Comparison of ENCODE assay signal across 17 cellular contexts in genomic region chr9:84990850-84991505, GRCh38.
"Had no signal": no experiment of that assay in that cellular context is flagged by ENCODE, and none has a peak within 500 bp of the region (broad histone marks: within the 10 kb centered on the region; RNA-seq: fewer than 3 reads in every experiment).

No MANE protein-coding gene starts in this region.

- H3K27ac ChIP-seq: left ventricle myocardium inferior, prostate gland, testis, upper lobe of right lung, VCaP had no signal

- H3K27ac Mint-ChIP-seq: activated naive CD4-positive, alpha-beta T cell treated with anti-CD3 and anti-CD28 coated beads for 36 hours; activated T-helper 2 cell treated with anti-CD3 and anti-CD28 coated beads, Interferon-gamma antibody, Interleukin-2, Interleukin-4, amounts not matched to agents 10 μg/mL and 5 μg/mL and 100 μg/mL, durations not matched to agents 14 hours and 24 hours and 36 hours; dendritic cell treated with granulocyte-macrophage colony-stimulating factor and Interleukin-4, amounts not matched to agents 40 ng/mL and 50 ng/mL, for 4 days had no signal

- H3K4me3 Mint-ChIP-seq: activated naive CD4-positive, alpha-beta T cell treated with anti-CD3 and anti-CD28 coated beads for 36 hours; dendritic cell treated with granulocyte-macrophage colony-stimulating factor and Interleukin-4, amounts not matched to agents 40 ng/mL and 50 ng/mL, for 4 days; naive thymus-derived CD8-positive, alpha-beta T cell had no signal

- H3K9me3 ChIP-seq: left ventricle myocardium inferior, prostate gland, testis, upper lobe of right lung had no signal

- H3K27me3 Mint-ChIP-seq: dendritic cell treated with granulocyte-macrophage colony-stimulating factor and Interleukin-4, amounts not matched to agents 40 ng/mL and 50 ng/mL, for 4 days had no signal

- DNase-seq: activated CD4-positive, alpha-beta T cell treated with anti-CD3 and anti-CD28 coated beads, Interleukin-2, amount 50 U/mL, for 48 hours; activated naive CD4-positive, alpha-beta T cell treated with anti-CD3 and anti-CD28 coated beads for 36 hours; activated T-cell treated with anti-CD3 and anti-CD28 coated beads, Interleukin-2, amount 50 U/mL, for 1 hour; central memory CD4-positive, alpha-beta T cell; islet precursor cell; left ventricle myocardium inferior; naive thymus-derived CD8-positive, alpha-beta T cell; right cardiac atrium; stimulated activated CD4-positive, alpha-beta T cell treated with anti-CD3 and anti-CD28 coated beads, Interleukin-4, amount 100 ng/mL, for 24 hours; stimulated activated naive CD8-positive, alpha-beta T cell treated with anti-CD3 and anti-CD28 coated beads, Interleukin-15, Interleukin-2, amounts not matched to agents 100 U/mL and 50 U/mL, for 24 hours; testis; upper lobe of right lung had no signal

- H3K36me3 Mint-ChIP-seq: naive thymus-derived CD8-positive, alpha-beta T cell had no signal

- H3K4me1 ChIP-seq: left ventricle myocardium inferior, prostate gland, testis, upper lobe of right lung had no signal

- H3K9me3 Mint-ChIP-seq: activated naive CD4-positive, alpha-beta T cell treated with anti-CD3 and anti-CD28 coated beads for 36 hours; activated T-helper 2 cell treated with anti-CD3 and anti-CD28 coated beads, Interferon-gamma antibody, Interleukin-2, Interleukin-4, amounts not matched to agents 10 μg/mL and 5 μg/mL and 100 μg/mL, durations not matched to agents 14 hours and 24 hours and 36 hours; dendritic cell treated with granulocyte-macrophage colony-stimulating factor and Interleukin-4, amounts not matched to agents 40 ng/mL and 50 ng/mL, for 4 days had no signal

- H3K36me3 ChIP-seq: left ventricle myocardium inferior, prostate gland, upper lobe of right lung had no signal

- H3K27me3 ChIP-seq: testis, upper lobe of right lung had no signal

- H3K4me3 ChIP-seq: left ventricle myocardium inferior, prostate gland, skin epidermis, testis, upper lobe of right lung had no signal
